8 cellular contexts compared by ENCODE assay signal in the genomic region with DNA sequence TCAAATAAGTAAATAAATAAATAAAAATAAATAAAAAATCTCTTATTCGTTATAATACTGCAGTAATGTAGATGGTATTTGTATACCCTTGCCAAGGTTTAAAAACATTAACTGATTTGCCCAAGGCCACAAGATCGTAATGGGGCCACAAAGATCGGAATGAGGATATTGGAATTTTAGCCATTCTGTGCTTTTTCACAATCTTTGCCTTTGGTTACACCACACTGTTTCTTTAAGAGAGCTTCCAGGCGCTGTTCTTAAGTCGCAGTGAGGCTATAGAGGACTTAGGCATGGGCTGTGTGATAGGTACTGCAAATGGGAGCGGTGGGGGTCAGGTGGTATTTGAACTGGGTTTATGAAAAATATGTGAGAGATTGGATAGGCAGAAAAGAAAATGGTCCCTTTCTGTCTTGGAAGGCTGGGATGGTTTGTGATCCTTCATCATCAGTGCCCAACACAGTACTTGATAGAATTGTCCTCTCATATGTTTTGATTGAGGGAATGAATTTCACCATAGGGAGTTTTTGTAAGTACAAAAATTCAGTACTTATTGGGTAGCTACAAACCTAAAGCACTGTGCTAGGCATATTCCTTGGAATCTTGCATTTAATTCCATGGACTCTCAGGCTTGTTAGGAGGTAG.
DNase-seq lines count a peak whose midpoint lies in the region; ATAC-seq and TF ChIP-seq lines count a peak whose summit lies in the region.

No MANE protein-coding gene starts in this region.

- H3K4me1 Mint-ChIP-seq in central memory CD8-positive, alpha-beta T cell, result peaks cover 60% of the 10 kb centered on the region

- ATAC-seq in central memory CD8-positive, alpha-beta T cell (replicated peaks; ENCODE audit: extremely low read depth, poor library complexity, severe bottlenecking), result no peak
- no peak for ATAC-seq in GM18519 (IDR thresholded peaks at IDR 0.05; ENCODE audit: low FRiP score, unreplicated experiment)
- no peak for ATAC-seq in GM21367 (IDR thresholded peaks at IDR 0.05; ENCODE audit: unreplicated experiment)

- H3K27ac Mint-ChIP-seq in central memory CD8-positive, alpha-beta T cell (ENCODE audit: low read depth), result peak overlapping the region; percentile 85

- H3K36me3 Mint-ChIP-seq in central memory CD8-positive, alpha-beta T cell (ENCODE audit: insufficient read depth), result peaks cover 11% of the 10 kb centered on the region

- no peaks in the 10 kb centered on the region for H3K9me3 Mint-ChIP-seq in central memory CD8-positive, alpha-beta T cell

- peak overlapping the region; percentile 84 for H3K4me3 Mint-ChIP-seq in central memory CD8-positive, alpha-beta T cell

- H3K36me3 ChIP-seq in HUES6 (ENCODE audit: control insufficient read depth, insufficient read depth, low read length), result peaks cover 17% of the 10 kb centered on the region
- no peaks in the 10 kb centered on the region for H3K36me3 ChIP-seq in mucosa of stomach (ENCODE audit: control insufficient read depth, insufficient read depth, low read length)

- TF ChIP-seq CTCF in AG10803 (conservative IDR thresholded peaks at IDR 0.05; ENCODE audit: low read length), result no peak

- H3K4me3 ChIP-seq in AG10803 (ENCODE audit: low read length) (peak overlapping the region; percentile 81), HUES6 (ENCODE audit: low read depth, low read length) (peak overlapping the region; percentile 74), mucosa of stomach (ENCODE audit: low read length) (peak overlapping the region; percentile 28)

- H3K27me3 Mint-ChIP-seq in central memory CD8-positive, alpha-beta T cell, result no peaks in the 10 kb centered on the region

- H3K9ac ChIP-seq in HUES6 (ENCODE audit: low read length), result peak overlapping the region; percentile 38
- H3K9ac ChIP-seq in mucosa of stomach (ENCODE audit: low read length), result peak overlapping the region; percentile 74

- DNase-seq in AG10803 (ENCODE audit: low read depth) (peak; percentile 12), GM19238 (ENCODE audit: insufficient read length, low spot score) (no peak), NOMO-1 treated with DMSO at 0.1 percent for 48 hours (lab: John Stamatoyannopoulos, UW; ENCODE audit: unreplicated experiment) (no peak)
- DNase-seq in central memory CD8-positive, alpha-beta T cell (ENCODE audit: low spot score in 2 of 2), result no peak

- H3K27me3 ChIP-seq in HUES6 (ENCODE audit: control insufficient read depth, insufficient read depth, low read length) (no peaks in the 10 kb centered on the region), mucosa of stomach (ENCODE audit: control insufficient read depth, insufficient read depth, low read length) (no peaks in the 10 kb centered on the region)

- H3K9me3 ChIP-seq in HUES6 (ENCODE audit: control insufficient read depth, insufficient read depth, low read depth, low read length), result no peaks in the 10 kb centered on the region
- no peaks in the 10 kb centered on the region for H3K9me3 ChIP-seq in mucosa of stomach (ENCODE audit: control insufficient read depth, low read length)

- no peak overlapping the region for H3K27ac ChIP-seq in HUES6 (ENCODE audit: low read depth, low read length)

- H3K4me1 ChIP-seq in HUES6 (ENCODE audit: control insufficient read depth, insufficient read depth, low read length) (peaks cover 13% of the 10 kb centered on the region; the same call in 1 of the 2 replicates), mucosa of stomach (ENCODE audit: control insufficient read depth, insufficient read depth, low read length) (peaks cover 20% of the 10 kb centered on the region)

Comparison
In these comparisons a context has a peak if more than half of its experiments do, and no peak if none do; other contexts are left out.
1. H3K4me3 ChIP-seq: peak in every context shown above with its lines; median percentile 81 in AG10803; 74 in HUES6; 28 in mucosa of stomach.